Comparison of ENCODE assay signal across 9 cellular contexts in genomic region chr1:28579374-28579773, GRCh38. TPM values are rescaled to one million over a fixed set of nuclear protein-coding genes. Genes with fewer than 3 reads are reported as not detected.
DNase-seq lines count a peak whose midpoint lies in the region; ATAC-seq, FAIRE-seq and TF ChIP-seq lines count a peak whose summit lies in the region.
"Had no signal": no experiment of that assay in that cellular context is flagged by ENCODE, and none has a peak within 500 bp of the region (broad histone marks: within the 10 kb centered on the region; RNA-seq: fewer than 3 reads in every experiment).

No MANE protein-coding gene starts in this region.

- H3K4me3 ChIP-seq in endothelial cell of umbilical vein (replicated peaks in 1 of 3; ENCODE audit: insufficient read depth in 1 of 3, low read depth in 1 of 3, low read length in 3 of 3) (peak overlapping the region; percentile 1 to 98 (median 13)), sigmoid colon (peak overlapping the region in 1 of 4 donors; percentile 9)

- WGBS in sigmoid colon, 2 donors: 71 to 95% methylated on average over 1 of the region's 1 CpG

- dilution Hi-C loops in endothelial cell of umbilical vein (cut with MboI; ENCODE audit: extremely low pct_ligation_motif_present, low sequenced_read_pairs): no loop called here

- no peak for DNase-seq in RWPE1 (ENCODE audit: low spot score)
- DNase-seq in endothelial cell of umbilical vein (ENCODE audit: low read depth, low spot score): no peak
- DNase-seq in sigmoid colon: no peak
- DNase-seq in SW 1271 (lab: John Stamatoyannopoulos, UW): no peak
- DNase-seq in HTR-8/SVneo (ENCODE audit: insufficient read length, low spot score): no peak
- DNase-seq: NCI-H510A treated with DMSO at 0.1 percent for 48 hours; stimulated activated CD4-positive, alpha-beta T cell treated with anti-CD3 and anti-CD28 coated beads, Interleukin-4, amount 100 ng/mL, for 24 hours had no signal

- TF ChIP-seq EP300 in sigmoid colon (IDR thresholded peaks at IDR 0.05): no peak

- H3K27me3 ChIP-seq in endothelial cell of umbilical vein (ENCODE audit: control insufficient read depth in 2 of 2, insufficient read depth in 2 of 2, low read length in 2 of 2) (no peaks in the 10 kb centered on the region), sigmoid colon (no peaks in the 10 kb centered on the region)

- H3K9ac ChIP-seq in endothelial cell of umbilical vein (replicated peaks; ENCODE audit: extremely low read depth, insufficient read depth, low read length): peak overlapping the region; percentile 35

- H3K36me3 ChIP-seq in endothelial cell of umbilical vein (ENCODE audit: control insufficient read depth in 2 of 2, extremely low read depth in 1 of 2, insufficient read depth in 2 of 2, low read length in 2 of 2) (peaks cover 18 to 22% of the 10 kb centered on the region in 2 experiments), sigmoid colon (peaks cover 9 to 61% (median 26%) of the 10 kb centered on the region in 4 donors)

- peak; percentile 21 for FAIRE-seq in endothelial cell of umbilical vein (lab: Jason Lieb, UNC)
- FAIRE-seq in HTR-8/SVneo (lab: Jason Lieb, UNC): no peak

- TF ChIP-seq CTCF in RWPE1 (conservative IDR thresholded peaks at IDR 0.05; ENCODE audit: low read depth) (no peak), endothelial cell of umbilical vein (IDR thresholded peaks at IDR 0.05; ENCODE audit: extremely low read depth in 1 of 2, insufficient read depth in 1 of 2, low read depth in 1 of 2, low read length in 2 of 2) (no peak), sigmoid colon (IDR thresholded peaks at IDR 0.05) (no peak)

- no peak for ATAC-seq in GM19324 (IDR thresholded peaks at IDR 0.05; ENCODE audit: low FRiP score, unreplicated experiment)

- intact Hi-C loops in endothelial cell of umbilical vein (cut with micrococcal nuclease) (no loop called here), sigmoid colon (cut with DNase I) (no loop called here)

- peak overlapping the region; percentile 84 for H3K4me2 ChIP-seq in endothelial cell of umbilical vein (ENCODE audit: insufficient read depth, low read length)

- H3K4me1 ChIP-seq in endothelial cell of umbilical vein (ENCODE audit: control insufficient read depth, extremely low read depth, insufficient read depth, low read length) (peaks cover 31% of the 10 kb centered on the region), sigmoid colon (peaks cover 0 to 40% (median 30%) of the 10 kb centered on the region in 4 donors)

- H3K9me3 ChIP-seq in endothelial cell of umbilical vein (replicated peaks; ENCODE audit: control insufficient read depth, insufficient read depth, low read length): no peaks in the 10 kb centered on the region
- H3K9me3 ChIP-seq in sigmoid colon: no peaks in the 10 kb centered on the region

- no TSS peak for BruUV-seq in endothelial cell of umbilical vein (replicated peaks; lab: Mats Ljungman, UMichigan)

- peak; percentile 9 for TF ChIP-seq POLR2A in GM19099 (IDR thresholded peaks at IDR 0.05; ENCODE audit: extremely low read depth, insufficient read length, low read depth)
- TF ChIP-seq POLR2A in endothelial cell of umbilical vein (IDR thresholded peaks at IDR 0.05; ENCODE audit: low read depth, low read length): no peak
- TF ChIP-seq POLR2A in sigmoid colon (IDR thresholded peaks at IDR 0.05): no peak

- H3K27ac ChIP-seq in RWPE1: peak overlapping the region; percentile 88
- H3K27ac ChIP-seq in endothelial cell of umbilical vein (ENCODE audit: insufficient read depth, low read depth, low read length): no peak overlapping the region
- H3K27ac ChIP-seq in sigmoid colon: peak overlapping the region in 3 of 4 donors; percentile 82 to 95 (median 93)

- H3K79me2 ChIP-seq in endothelial cell of umbilical vein (ENCODE audit: control insufficient read depth, insufficient read depth, low read length): peaks cover 32% of the 10 kb centered on the region

- POLR2A ChIA-PET in RWPE1 (lab: Yijun Ruan, JAX; ENCODE audit: low non-redundant PET): interaction anchor here (0.6 kb wide), 2 partner anchors 40 to 1673 kb away, joined by 3 to 5 read pairs; no protein-coding TSS in a partner anchor
- POLR2A ChIA-PET in endothelial cell of umbilical vein (lab: Charles Lee): interaction anchor here (0.6 to 4.3 kb wide), 8 partner anchors 9 to 68 kb away, joined by 3 to 59 read pairs (median 6); partner anchors contain the start of genes TAF12 and TRNAU1AP

- H3K9me1 ChIP-seq in endothelial cell of umbilical vein (replicated peaks; ENCODE audit: control insufficient read depth, extremely low read depth, insufficient read depth, low read length): no peaks in the 10 kb centered on the region

- no peak overlapping the region for H2AFZ ChIP-seq in endothelial cell of umbilical vein (ENCODE audit: low read depth, low read length)

- H4K20me1 ChIP-seq in endothelial cell of umbilical vein (replicated peaks; ENCODE audit: control insufficient read depth, extremely low read depth, insufficient read depth, low read length): peaks cover 4% of the 10 kb centered on the region

- CTCF ChIA-PET in RWPE1 (lab: Yijun Ruan, JAX): no interaction called here
- CTCF ChIA-PET in endothelial cell of umbilical vein (lab: Charles Lee): interaction anchor here (0.6 to 4.7 kb wide), 8 partner anchors 10 to 453 kb away, joined by 3 to 44 read pairs (median 6); no protein-coding TSS in a partner anchor

TF ChIP-seq in endothelial cell of umbilical vein, 7 proteins besides CTCF, POLR2A, EP300 and RAD21:
- TF ChIP-seq GATA2 (IDR thresholded peaks at IDR 0.05; ENCODE audit: insufficient read depth, insufficient read length, low read depth, low read length): no peak
- no peak for TF ChIP-seq FOS (IDR thresholded peaks at IDR 0.05; ENCODE audit: borderline replicate concordance, insufficient read depth, low read length)
- TF ChIP-seq POLR2AphosphoS5 (IDR thresholded peaks at IDR 0.05; ENCODE audit: insufficient read depth, low read depth, low read length): no peak
- TF ChIP-seq, protein P1, sequence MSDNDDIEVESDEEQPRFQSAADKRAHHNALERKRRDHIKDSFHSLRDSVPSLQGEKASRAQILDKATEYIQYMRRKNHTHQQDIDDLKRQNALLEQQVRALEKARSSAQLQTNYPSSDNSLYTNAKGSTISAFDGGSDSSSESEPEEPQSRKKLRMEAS (IDR thresholded peaks at IDR 0.05; ENCODE audit: insufficient read depth, insufficient read length): no peak
- no peak for TF ChIP-seq EZH2 (IDR thresholded peaks at IDR 0.05; ENCODE audit: borderline replicate concordance, low read depth, low read length, severe bottlenecking)
- no peak for TF ChIP-seq MYC (IDR thresholded peaks at IDR 0.05; ENCODE audit: low read depth, low read length)
- no peak for TF ChIP-seq JUN (IDR thresholded peaks at IDR 0.05; ENCODE audit: borderline replicate concordance, insufficient read depth, insufficient read length, low read depth)

RNA-seq across cellular contexts. Expression of gene RAB42, which starts 12.7 kb away (rescaled TPM):
- total RNA-seq in endothelial cell of umbilical vein (1.2 and 2.0 TPM in 2 replicates), sigmoid colon (1 to 10 TPM in 3 of 4 donors, under 1 TPM in 1; 0.68 to 3.2 (median 2.1) TPM)
- polyA plus RNA-seq in endothelial cell of umbilical vein (1.4 and 1.8 TPM in 2 replicates), sigmoid colon (10 to 100 TPM in 1 of 3 donors, 1 to 10 TPM in 2; 3.4 to 19.0 (median 3.6) TPM)
- polyA plus RNA-seq in endothelial cell of umbilical vein (2011; cell fraction: cytosol; rRNA removed): 1.8 TPM in 2 replicates
- 0.28 and 0.43 TPM in 2 replicates for polyA plus RNA-seq in endothelial cell of umbilical vein (2011; cell fraction: nucleus; rRNA removed)
- polyA plus RNA-seq in endothelial cell of umbilical vein (2012): 0.55 and 0.98 TPM in 2 replicates
- polyA minus RNA-seq in endothelial cell of umbilical vein: 0.66 and 1.6 TPM in 2 replicates
- 0.92 TPM for polyA minus RNA-seq in endothelial cell of umbilical vein (2011; cell fraction: cytosol; rRNA and poly(A)+ RNA removed)
- polyA minus RNA-seq in endothelial cell of umbilical vein (2011; cell fraction: nucleus; rRNA and poly(A)+ RNA removed): 0.63 TPM in 1 of 2 replicates, not detected in the other

RNA-seq across cellular contexts. Expression of gene TRNAU1AP, which starts 26.5 kb away (rescaled TPM):
- 46.2 and 49.0 TPM in 2 replicates for total RNA-seq in endothelial cell of umbilical vein
- 31.5 and 32.7 TPM in 2 replicates for polyA plus RNA-seq in endothelial cell of umbilical vein
- 37.3 and 37.6 TPM in 2 replicates for polyA plus RNA-seq in endothelial cell of umbilical vein (2011; cell fraction: cytosol; rRNA removed)
- polyA plus RNA-seq in endothelial cell of umbilical vein (2011; cell fraction: nucleus; rRNA removed): 69.7 and 70.4 TPM in 2 replicates
- polyA plus RNA-seq in endothelial cell of umbilical vein (2012): 26.7 and 48.7 TPM in 2 replicates
- polyA minus RNA-seq in endothelial cell of umbilical vein: 16.3 and 27.8 TPM in 2 replicates
- 12.3 TPM for polyA minus RNA-seq in endothelial cell of umbilical vein (2011; cell fraction: cytosol; rRNA and poly(A)+ RNA removed)
- 17.6 and 27.1 TPM in 2 replicates for polyA minus RNA-seq in endothelial cell of umbilical vein (2011; cell fraction: nucleus; rRNA and poly(A)+ RNA removed)
- 10 to 100 TPM; 20.0 to 36.5 (median 29.9) TPM for total RNA-seq in sigmoid colon
- polyA plus RNA-seq in sigmoid colon: 10 to 100 TPM; 14.1 to 27.6 (median 19.5) TPM
